25 cellular contexts compared by ENCODE assay signal in the genomic region with DNA sequence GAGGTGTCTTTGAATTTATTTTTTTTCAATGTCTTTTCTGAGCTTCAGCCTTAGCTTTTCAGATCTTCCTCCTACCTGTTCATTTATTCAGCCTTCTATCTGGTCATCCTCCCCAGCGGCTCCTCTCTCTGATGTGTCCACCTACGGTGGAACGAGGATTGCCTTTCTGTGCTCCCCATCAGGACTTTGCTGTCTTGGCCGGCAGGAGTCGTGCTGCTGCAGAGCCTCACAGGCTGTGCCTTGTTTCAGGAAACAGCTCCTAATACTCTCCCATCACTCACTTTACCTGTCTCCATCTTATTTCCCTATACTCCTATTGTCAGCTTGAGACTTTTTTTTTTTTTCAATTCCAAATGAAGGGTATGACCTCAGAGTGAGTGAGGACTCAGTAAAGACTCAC.
"Had no signal": no experiment of that assay in that cellular context is flagged by ENCODE, and none has a peak within 500 bp of the region (broad histone marks: within the 10 kb centered on the region; RNA-seq: fewer than 3 reads in every experiment).

No MANE protein-coding gene starts in this region.

- H3K9me3 ChIP-seq: ascending aorta, body of pancreas, MG63 had no signal

- FAIRE-seq: bronchial epithelial cell had no signal

- H2AFZ ChIP-seq: PC-9 had no signal

- H3K27ac ChIP-seq: ascending aorta, body of pancreas, PC-9 had no signal

- H3K4me3 Mint-ChIP-seq: activated CD4-positive, alpha-beta memory T cell treated with anti-CD3 and anti-CD28 coated beads for 36 hours; activated CD4-positive, alpha-beta T cell treated with anti-CD3 and anti-CD28 coated beads, Interleukin-2, amount 10 ng/mL, durations not matched to agents 7 days and 5 days; activated naive CD8-positive, alpha-beta T cell treated with anti-CD3 and anti-CD28 coated beads, Interleukin-2, amount 50 U/mL, for 24 hours; activated T-cell treated with anti-CD3 and anti-CD28 coated beads, Interleukin-2, amount 50 U/mL, for 4 hours; T-helper 17 cell had no signal

- H3K4me1 ChIP-seq: ascending aorta, body of pancreas had no signal

- H3K27ac Mint-ChIP-seq: activated CD4-positive, alpha-beta memory T cell treated with anti-CD3 and anti-CD28 coated beads for 36 hours; activated CD4-positive, alpha-beta T cell treated with anti-CD3 and anti-CD28 coated beads, Interleukin-2, amount 10 ng/mL, durations not matched to agents 7 days and 5 days; activated naive CD4-positive, alpha-beta T cell treated with anti-CD3 and anti-CD28 coated beads, Interleukin-2, amount 50 U/mL, for 72 hours; activated naive CD8-positive, alpha-beta T cell treated with anti-CD3 and anti-CD28 coated beads, Interleukin-2, amount 50 U/mL, for 24 hours; T-helper 17 cell had no signal

- H3K36me3 Mint-ChIP-seq: activated naive CD4-positive, alpha-beta T cell treated with anti-CD3 and anti-CD28 coated beads, Interleukin-2, amount 50 U/mL, for 72 hours had no signal

- H3K4me1 Mint-ChIP-seq: T-helper 17 cell had no signal

- H3K4me2 ChIP-seq: PC-9 had no signal

- H3K4me3 ChIP-seq: ascending aorta, body of pancreas, MG63, PC-9 had no signal

- ATAC-seq: activated naive CD4-positive, alpha-beta T cell treated with anti-CD3 and anti-CD28 coated beads, Interleukin-2, amount 50 U/mL, for 72 hours; activated naive CD8-positive, alpha-beta T cell treated with anti-CD3 and anti-CD28 coated beads, Interleukin-2, amount 50 U/mL, for 24 hours; activated T-cell treated with anti-CD3 and anti-CD28 coated beads, Interleukin-2, amount 50 U/mL, for 4 hours; body of pancreas; T-helper 17 cell had no signal

- DNase-seq: activated CD4-positive, alpha-beta memory T cell treated with anti-CD3 and anti-CD28 coated beads for 36 hours; activated CD4-positive, alpha-beta T cell treated with anti-CD3 and anti-CD28 coated beads, Interleukin-2, amount 10 ng/mL, durations not matched to agents 7 days and 5 days; activated CD4-positive, CD25-positive, alpha-beta regulatory T cell; activated CD8-positive, alpha-beta memory T cell treated with anti-CD3 and anti-CD28 coated beads for 24 hours; activated effector memory CD4-positive, alpha-beta T cell treated with anti-CD3 and anti-CD28 coated beads, Interleukin-2, amount 50 U/mL, for 16 hours; activated naive CD4-positive, alpha-beta T cell treated with Interleukin-2 at 50 U/mL for 16 hours; activated naive CD8-positive, alpha-beta T cell treated with anti-CD3 and anti-CD28 coated beads, Interleukin-2, amount 50 U/mL, for 24 hours; activated T-cell treated with anti-CD3 and anti-CD28 coated beads, Interleukin-2, amount 50 U/mL, for 4 hours; amniotic stem cell; body of pancreas; MG63; MV-4-11; NCI-H1092 treated with DMSO at 0.1 percent for 48 hours; NCI-H1436; NCI-H1694 treated with DMSO at 0.1 percent for 48 hours; NCI-H2029 treated with DMSO at 0.1 percent for 48 hours; NCI-H510A treated with DMSO at 0.1 percent for 48 hours; NCI-H69; PC-9; SHP77 treated with DMSO at 0.1 percent for 48 hours; T-helper 17 cell; T-helper 9 cell had no signal

- H3K9me3 Mint-ChIP-seq: activated CD4-positive, alpha-beta memory T cell treated with anti-CD3 and anti-CD28 coated beads for 36 hours; activated CD4-positive, alpha-beta T cell treated with anti-CD3 and anti-CD28 coated beads, Interleukin-2, amount 10 ng/mL, durations not matched to agents 7 days and 5 days; activated naive CD8-positive, alpha-beta T cell treated with anti-CD3 and anti-CD28 coated beads, Interleukin-2, amount 50 U/mL, for 24 hours; activated T-cell treated with anti-CD3 and anti-CD28 coated beads, Interleukin-2, amount 50 U/mL, for 4 hours had no signal

- H3K27me3 Mint-ChIP-seq: activated CD4-positive, alpha-beta memory T cell treated with anti-CD3 and anti-CD28 coated beads for 36 hours; activated CD4-positive, alpha-beta T cell treated with anti-CD3 and anti-CD28 coated beads, Interleukin-2, amount 10 ng/mL, durations not matched to agents 7 days and 5 days; activated naive CD8-positive, alpha-beta T cell treated with anti-CD3 and anti-CD28 coated beads, Interleukin-2, amount 50 U/mL, for 24 hours; T-helper 17 cell had no signal

- H3K27me3 ChIP-seq: ascending aorta, body of pancreas, MG63 had no signal
